ENCODE assay signal across 18 cellular contexts in the genomic region with DNA sequence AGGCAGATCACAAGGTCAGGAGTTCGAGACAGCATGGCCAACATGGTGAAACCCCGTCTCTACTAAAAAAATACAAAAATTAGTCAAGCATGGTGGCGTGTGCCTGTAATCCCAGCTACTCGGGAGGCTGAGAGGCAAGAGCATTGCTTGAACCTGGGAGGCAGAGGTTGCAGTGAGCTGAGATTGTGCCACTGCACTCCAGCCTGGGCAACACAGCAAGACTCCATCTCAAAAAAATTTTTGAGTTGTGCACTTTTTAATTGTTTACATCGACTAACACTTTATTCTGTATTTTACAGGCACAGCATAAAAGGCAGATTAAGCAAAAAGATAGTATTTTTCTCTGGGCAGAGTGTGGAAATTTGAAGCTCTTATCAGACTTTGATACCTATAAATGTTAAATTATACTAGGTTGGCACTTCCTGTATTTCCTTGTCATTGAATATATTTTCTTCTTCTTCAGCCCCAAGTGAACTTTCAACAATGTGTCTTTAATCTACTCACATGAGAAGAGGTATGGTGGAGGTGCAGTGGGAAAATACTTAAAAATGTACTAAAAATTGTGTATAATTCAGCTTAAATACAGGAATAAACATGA.
DNase-seq lines count a peak whose midpoint lies in the region; TF ChIP-seq lines count a peak whose summit lies in the region.
"Had no signal": no experiment of that assay in that cellular context is flagged by ENCODE, and none has a peak within 500 bp of the region (broad histone marks: within the 10 kb centered on the region; RNA-seq: fewer than 3 reads in every experiment).

No MANE protein-coding gene starts in this region.

- 77 to 92% methylated on average over 5 of the region's 5 CpGs for WGBS in esophagus squamous epithelium, 2 donors
- 83% methylated on average over 5 of the region's 5 CpGs for WGBS in suprapubic skin

- TF ChIP-seq POLR2A in esophagus squamous epithelium (IDR thresholded peaks at IDR 0.05) (no peak), suprapubic skin (IDR thresholded peaks at IDR 0.05) (no peak)

- H3K27me3 Mint-ChIP-seq in HFFc6 (ENCODE audit: insufficient read depth): peaks cover 3% of the 10 kb centered on the region
- H3K27me3 Mint-ChIP-seq: IgD-negative memory B cell had no signal

- no peak for DNase-seq in HFFc6
- no peak for DNase-seq in RWPE1 (ENCODE audit: low spot score)
- no peak for DNase-seq in esophagus squamous epithelium (lab: John Stamatoyannopoulos, UW)
- DNase-seq in suprapubic skin (ENCODE audit: low spot score in 2 of 2): no peak
- no peak for DNase-seq in 8988T
- no peak for DNase-seq in COR-L47 (lab: John Stamatoyannopoulos, UW)
- no peak for DNase-seq in HPDE6-E6E7 (ENCODE audit: extremely low spot score)
- DNase-seq: CD4-positive, alpha-beta memory T cell; DMS153; MV-4-11; NCI-H1105 treated with DMSO at 0.1 percent for 48 hours; NCI-H2029 treated with DMSO at 0.1 percent for 48 hours; NCI-H510A treated with DMSO at 0.1 percent for 48 hours; NCI-H748 treated with DMSO at 0.1 percent for 48 hours had no signal

- peaks cover 15% of the 10 kb centered on the region for H3K36me3 Mint-ChIP-seq in HFFc6 (ENCODE audit: low read depth)
- H3K36me3 Mint-ChIP-seq: CD4-positive, alpha-beta memory T cell; IgD-negative memory B cell had no signal

- H3K27ac ChIP-seq in RWPE1 (peak overlapping the region; percentile 37; the same call in 1 of the 2 replicates), esophagus squamous epithelium (peak overlapping the region; percentile 53 to 82 (median 78)), suprapubic skin (peak overlapping the region; percentile 7)
- H3K27ac ChIP-seq: BLaER1 treated with 17β-estradiol and CSF1 and Interleukin-3, amounts not matched to agents 10 nM and 100 nM; HL-60; SJSA1 had no signal

- TF ChIP-seq EP300 in suprapubic skin (IDR thresholded peaks at IDR 0.05): no peak

- H3K27me3 ChIP-seq in esophagus squamous epithelium (no peaks in the 10 kb centered on the region), suprapubic skin (no peaks in the 10 kb centered on the region)
- H3K27me3 ChIP-seq: BLaER1 treated with 17β-estradiol and CSF1 and Interleukin-3, amounts not matched to agents 10 nM and 100 nM; SJSA1 had no signal

- H3K27ac Mint-ChIP-seq in HFFc6: peak overlapping the region; percentile 80
- H3K27ac Mint-ChIP-seq: CD4-positive, alpha-beta memory T cell; IgD-negative memory B cell had no signal

- peak overlapping the region; percentile 4; the same call in 1 of the 2 replicates for H3K4me3 Mint-ChIP-seq in HFFc6
- H3K4me3 Mint-ChIP-seq: CD4-positive, alpha-beta memory T cell; IgD-negative memory B cell had no signal

- H3K4me3 ChIP-seq in esophagus squamous epithelium (no peak overlapping the region), suprapubic skin (no peak overlapping the region)
- H3K4me3 ChIP-seq: BLaER1 treated with 17β-estradiol and CSF1 and Interleukin-3, amounts not matched to agents 10 nM and 100 nM; SJSA1 had no signal

- TF ChIP-seq CTCF in HFFc6 (IDR thresholded peaks at IDR 0.05) (no peak), RWPE1 (conservative IDR thresholded peaks at IDR 0.05; ENCODE audit: low read depth) (no peak), esophagus squamous epithelium (IDR thresholded peaks at IDR 0.05) (no peak), suprapubic skin (IDR thresholded peaks at IDR 0.05) (no peak)

- CTCF ChIA-PET in RWPE1 (lab: Yijun Ruan, JAX): interaction anchor here (0.6 kb wide), 2 partner anchors 66 to 83 kb away, joined by 3 to 5 read pairs; no protein-coding TSS in a partner anchor

- H3K9me3 Mint-ChIP-seq in HFFc6: no peaks in the 10 kb centered on the region
- H3K9me3 Mint-ChIP-seq: CD4-positive, alpha-beta memory T cell; IgD-negative memory B cell had no signal

- no peaks in the 10 kb centered on the region for H3K9me3 ChIP-seq in esophagus squamous epithelium
- H3K9me3 ChIP-seq in suprapubic skin: no peaks in the 10 kb centered on the region
- H3K9me3 ChIP-seq: BLaER1 treated with 17β-estradiol and CSF1 and Interleukin-3, amounts not matched to agents 10 nM and 100 nM; SJSA1 had no signal

- intact Hi-C loops in esophagus squamous epithelium (cut with DNase I): no loop called here

- POLR2A ChIA-PET in RWPE1 (lab: Yijun Ruan, JAX; ENCODE audit: low non-redundant PET): no interaction called here

- no peaks in the 10 kb centered on the region for H3K36me3 ChIP-seq in esophagus squamous epithelium
- no peaks in the 10 kb centered on the region for H3K36me3 ChIP-seq in suprapubic skin
- H3K36me3 ChIP-seq: BLaER1 treated with 17β-estradiol and CSF1 and Interleukin-3, amounts not matched to agents 10 nM and 100 nM; SJSA1 had no signal

- H3K4me1 Mint-ChIP-seq in HFFc6 (ENCODE audit: low read depth): peaks cover 57% of the 10 kb centered on the region
- H3K4me1 Mint-ChIP-seq: CD4-positive, alpha-beta memory T cell; IgD-negative memory B cell had no signal

- H3K4me1 ChIP-seq in esophagus squamous epithelium (peaks cover 0 to 54% (median 18%) of the 10 kb centered on the region in 3 donors), suprapubic skin (peaks cover 46% of the 10 kb centered on the region)

Comparison
In these comparisons a context has a peak if more than half of its experiments do, and no peak if none do; other contexts are left out.
1. H3K27ac ChIP-seq: peak in every context shown above with its lines; median percentile 78 in esophagus squamous epithelium; 37 in RWPE1; 7 in suprapubic skin.